In genomic region chr14:61749264-61749663, GRCh38 we compare ENCODE assay signal across 10 cellular contexts. TPM values are rescaled to one million over a fixed set of nuclear protein-coding genes. Genes with fewer than 3 reads are reported as not detected.
DNase-seq lines count a peak whose midpoint lies in the region; ATAC-seq and TF ChIP-seq lines count a peak whose summit lies in the region.
"Had no signal": no experiment of that assay in that cellular context is flagged by ENCODE, and none has a peak within 500 bp of the region (broad histone marks: within the 10 kb centered on the region; RNA-seq: fewer than 3 reads in every experiment).

No MANE protein-coding gene starts in this region.

- H3K4me3 ChIP-seq in dorsolateral prefrontal cortex (peak overlapping the region in 36 of 59 donors; percentile 8 to 72 (median 62)), skeletal muscle cell (ENCODE audit: low read depth, low read length) (peak overlapping the region; percentile 10)
- H3K4me3 ChIP-seq: mucosa of descending colon had no signal

- H3K27me3 Mint-ChIP-seq in T-helper 2 cell treated with Interferon-gamma antibody and Interleukin-4, amounts not matched to agents 5 μg/mL and 100 μg/mL, for 36 hours (ENCODE audit: low read depth) = no peaks in the 10 kb centered on the region
- no peaks in the 10 kb centered on the region for H3K27me3 Mint-ChIP-seq in T-cell
- peaks cover 2 to 8% (median 2%) of the 10 kb centered on the region in 3 donors for H3K27me3 Mint-ChIP-seq in immature natural killer cell (ENCODE audit: low read depth in 3 of 3)
- H3K27me3 Mint-ChIP-seq in stimulated activated naive B cell treated with anti-CD40 and anti-IgM and Interleukin-4, amounts not matched to agents 10 μg/mL and 1 μg/mL and 100 μg/mL, for 72 hours = no peaks in the 10 kb centered on the region
- H3K27me3 Mint-ChIP-seq: effector memory CD8-positive, alpha-beta T cell had no signal

- peak overlapping the region in 20 of 59 donors; percentile 7 to 89 (median 46) for H3K27ac ChIP-seq in dorsolateral prefrontal cortex

- H3K36me3 Mint-ChIP-seq in T-helper 2 cell treated with Interferon-gamma antibody and Interleukin-4, amounts not matched to agents 5 μg/mL and 100 μg/mL, for 36 hours (ENCODE audit: low read depth) = peaks cover 43% of the 10 kb centered on the region
- H3K36me3 Mint-ChIP-seq in T-cell = peaks cover 16% of the 10 kb centered on the region
- H3K36me3 Mint-ChIP-seq in immature natural killer cell = peaks cover 5 to 25% (median 16%) of the 10 kb centered on the region in 3 donors
- peaks cover 15 to 23% of the 10 kb centered on the region in 2 donors for H3K36me3 Mint-ChIP-seq in stimulated activated naive B cell treated with anti-CD40 and anti-IgM and Interleukin-4, amounts not matched to agents 10 μg/mL and 1 μg/mL and 100 μg/mL, for 72 hours

- no peak for ATAC-seq in T-cell (replicated peaks in 1 of 4)
- no peak for ATAC-seq in stimulated activated naive B cell treated with anti-CD40 and anti-IgM and Interleukin-4, amounts not matched to agents 10 μg/mL and 1 μg/mL and 100 μg/mL, for 72 hours (replicated peaks)
- ATAC-seq: effector memory CD8-positive, alpha-beta T cell had no signal

- CTCF ChIA-PET in T-cell (lab: Charles Lee) = interaction anchor here in 1 of 2 donors (0.6 to 2.0 kb wide), 6 partner anchors 10 to 277 kb away, joined by 3 to 9 read pairs (median 5); partner anchors contain the start of genes HIF1A and SNAPC1

- H3K4me3 Mint-ChIP-seq in T-helper 2 cell treated with Interferon-gamma antibody and Interleukin-4, amounts not matched to agents 5 μg/mL and 100 μg/mL, for 36 hours = peak overlapping the region; percentile 91
- H3K4me3 Mint-ChIP-seq in T-cell = no peak overlapping the region
- H3K4me3 Mint-ChIP-seq in immature natural killer cell = no peak overlapping the region
- no peak overlapping the region for H3K4me3 Mint-ChIP-seq in stimulated activated naive B cell treated with anti-CD40 and anti-IgM and Interleukin-4, amounts not matched to agents 10 μg/mL and 1 μg/mL and 100 μg/mL, for 72 hours
- H3K4me3 Mint-ChIP-seq: effector memory CD8-positive, alpha-beta T cell had no signal

- no peak for DNase-seq in T-helper 2 cell treated with Interferon-gamma antibody and Interleukin-4, amounts not matched to agents 5 μg/mL and 100 μg/mL, for 36 hours (ENCODE audit: low spot score)
- DNase-seq in T-helper 2 cell = no peak
- DNase-seq in NCI-H69 (lab: John Stamatoyannopoulos, UW) = peak; percentile 54
- no peak for DNase-seq in dorsolateral prefrontal cortex
- DNase-seq in skeletal muscle cell (ENCODE audit: low read depth) = no peak
- no peak for DNase-seq in T-cell
- DNase-seq in immature natural killer cell = no peak
- no peak for DNase-seq in stimulated activated naive B cell treated with anti-CD40 and anti-IgM and Interleukin-4, amounts not matched to agents 10 μg/mL and 1 μg/mL and 100 μg/mL, for 72 hours
- DNase-seq: effector memory CD8-positive, alpha-beta T cell had no signal

- no peaks in the 10 kb centered on the region for H3K9me3 Mint-ChIP-seq in T-helper 2 cell treated with Interferon-gamma antibody and Interleukin-4, amounts not matched to agents 5 μg/mL and 100 μg/mL, for 36 hours
- H3K9me3 Mint-ChIP-seq in T-cell (no peaks in the 10 kb centered on the region), immature natural killer cell (no peaks in the 10 kb centered on the region)
- no peaks in the 10 kb centered on the region for H3K9me3 Mint-ChIP-seq in stimulated activated naive B cell treated with anti-CD40 and anti-IgM and Interleukin-4, amounts not matched to agents 10 μg/mL and 1 μg/mL and 100 μg/mL, for 72 hours
- H3K9me3 Mint-ChIP-seq: effector memory CD8-positive, alpha-beta T cell had no signal

- no peak overlapping the region for H3K27ac Mint-ChIP-seq in T-helper 2 cell treated with Interferon-gamma antibody and Interleukin-4, amounts not matched to agents 5 μg/mL and 100 μg/mL, for 36 hours
- H3K27ac Mint-ChIP-seq in T-cell (no peak overlapping the region), immature natural killer cell (no peak overlapping the region)
- H3K27ac Mint-ChIP-seq in stimulated activated naive B cell treated with anti-CD40 and anti-IgM and Interleukin-4, amounts not matched to agents 10 μg/mL and 1 μg/mL and 100 μg/mL, for 72 hours = no peak overlapping the region

- H3K4me1 Mint-ChIP-seq in T-helper 2 cell treated with Interferon-gamma antibody and Interleukin-4, amounts not matched to agents 5 μg/mL and 100 μg/mL, for 36 hours (ENCODE audit: low read depth) = peaks cover 52% of the 10 kb centered on the region
- H3K4me1 Mint-ChIP-seq in T-cell = peaks cover 8 to 20% (median 11%) of the 10 kb centered on the region in 3 donors
- peaks cover 5 to 17% of the 10 kb centered on the region in 2 donors for H3K4me1 Mint-ChIP-seq in immature natural killer cell
- H3K4me1 Mint-ChIP-seq in stimulated activated naive B cell treated with anti-CD40 and anti-IgM and Interleukin-4, amounts not matched to agents 10 μg/mL and 1 μg/mL and 100 μg/mL, for 72 hours = peaks cover 15 to 32% of the 10 kb centered on the region in 2 donors

- POLR2A ChIA-PET in T-cell (lab: Charles Lee) = interaction anchor here (0.5 to 2.7 kb wide), 10 partner anchors 8 to 309 kb away, joined by 3 to 20 read pairs (median 3); partner anchors contain the start of gene SNAPC1 (in 2 of the 2)

- intact Hi-C loops in dorsolateral prefrontal cortex (cut with DNase I) = no loop called here

- H3K27me3 ChIP-seq in dorsolateral prefrontal cortex = no peaks in the 10 kb centered on the region

- TF ChIP-seq CTCF in dorsolateral prefrontal cortex (IDR thresholded peaks at IDR 0.05 in 54 of 56, conservative IDR thresholded peaks at IDR 0.05 in 2 of 56; ENCODE audit: low read depth in 1 of 56, partially characterized antibody in 56 of 56) = no peak

RNA-seq across cellular contexts. Expression of gene SNAPC1, which starts 13.0 kb away (rescaled TPM):
- total RNA-seq in dorsolateral prefrontal cortex = 1 to 10 TPM; 2.2 to 6.6 (median 4.4) TPM
- 1 to 10 TPM; 2.8 to 6.4 (median 4.0) TPM for total RNA-seq in T-cell
- polyA plus RNA-seq in immature natural killer cell = 1 to 10 TPM; 2.0 to 4.0 (median 3.4) TPM

RNA-seq across cellular contexts. Expression of gene HIF1A, which starts 54.0 kb away (rescaled TPM):
- 100 to 1,000 TPM in 11 of 120 experiments, 10 to 100 TPM in 109; 54.8 to 115 (median 81.7) TPM for total RNA-seq in dorsolateral prefrontal cortex
- 100 to 1,000 TPM in 2 of 5 donors, 10 to 100 TPM in 3; 80.2 to 200 (median 87.8) TPM for total RNA-seq in T-cell
- 10 to 100 TPM; 28.7 to 62.2 (median 34.3) TPM for polyA plus RNA-seq in immature natural killer cell
